In genomic region chr1:100868364-100868995, GRCh38 we compare ENCODE assay signal across 8 cellular contexts. TPM values are rescaled to one million over a fixed set of nuclear protein-coding genes. Genes with fewer than 3 reads are reported as not detected.
DNase-seq lines count a peak whose midpoint lies in the region; ATAC-seq, FAIRE-seq and TF ChIP-seq lines count a peak whose summit lies in the region.

No MANE protein-coding gene starts in this region.

- H3K36me3 Mint-ChIP-seq in stimulated activated memory B cell treated with anti-CD40 and anti-IgM and Interleukin-4, amounts not matched to agents 10 μg/mL and 1 μg/mL and 100 μg/mL, for 72 hours, result no peaks in the 10 kb centered on the region

- H3K27ac ChIP-seq in ACC112 (ENCODE audit: low read depth, low read length) (no peak overlapping the region), H1 (ENCODE audit: low read depth, low read length) (no peak overlapping the region), osteoblast (ENCODE audit: low read depth, low read length) (no peak overlapping the region)

- H3K36me3 ChIP-seq in ACC112 (ENCODE audit: insufficient read depth, low read length) (no peaks in the 10 kb centered on the region), NT2/D1 (ENCODE audit: insufficient read depth, insufficient read length, low read length) (no peaks in the 10 kb centered on the region), H1 (ENCODE audit: control insufficient read depth in 2 of 4, insufficient read depth in 4 of 4, low read length in 3 of 4) (no peaks in the 10 kb centered on the region; a peak in 2 of 8 replicates), osteoblast (ENCODE audit: insufficient read depth, low read length) (no peaks in the 10 kb centered on the region)

- no peak for TF ChIP-seq POLR2A in H1 (IDR thresholded peaks at IDR 0.05; ENCODE audit: control extremely low read depth in 1 of 2, low read depth in 2 of 2, low read length in 2 of 2)

- H3K4me2 ChIP-seq in H1 (ENCODE audit: insufficient read depth in 1 of 2, low read depth in 2 of 2, low read length in 2 of 2) (no peak overlapping the region), osteoblast (ENCODE audit: insufficient read depth, low read length) (peak overlapping the region; percentile 80)

- H3K9ac ChIP-seq in NT2/D1 (ENCODE audit: insufficient read length, low read depth) (no peak overlapping the region), H1 (replicated peaks in 1 of 4; ENCODE audit: extremely low read depth in 1 of 4, low read depth in 3 of 4, low read length in 3 of 4) (no peak overlapping the region)

- H3K23ac ChIP-seq in H1 (ENCODE audit: insufficient read length), result no peak overlapping the region

- no peak for TF ChIP-seq EP300 in H1 (IDR thresholded peaks at IDR 0.05; ENCODE audit: borderline replicate concordance in 1 of 2, low read depth in 2 of 2, low read length in 2 of 2)

- TF ChIP-seq CTCF in GM12873 (IDR thresholded peaks at IDR 0.05; ENCODE audit: insufficient read depth, low read depth, low read length, missing control alignments) (peak; percentile 34), H1 (IDR thresholded peaks at IDR 0.05; ENCODE audit: control extremely low read depth in 1 of 3, insufficient read depth in 1 of 3, low read depth in 1 of 3, low read length in 3 of 3) (peak in 2 of 3 experiments; percentile 30 to 38; a peak in 2 of 4 replicates), osteoblast (IDR thresholded peaks at IDR 0.05; ENCODE audit: extremely low read depth, low read depth, low read length) (peak; percentile 64)

- ATAC-seq in stimulated activated memory B cell treated with anti-CD40 and anti-IgM and Interleukin-4, amounts not matched to agents 10 μg/mL and 1 μg/mL and 100 μg/mL, for 72 hours, result no peak
- ATAC-seq in HG03045 (IDR thresholded peaks at IDR 0.05; ENCODE audit: unreplicated experiment), result no peak

- H2BK15ac ChIP-seq in H1 (ENCODE audit: low read length), result no peak overlapping the region

- no peaks in the 10 kb centered on the region for H3K9me3 Mint-ChIP-seq in stimulated activated memory B cell treated with anti-CD40 and anti-IgM and Interleukin-4, amounts not matched to agents 10 μg/mL and 1 μg/mL and 100 μg/mL, for 72 hours

- H2BK120ac ChIP-seq in H1 (replicated peaks; ENCODE audit: low read depth, low read length), result no peak overlapping the region

- no peak overlapping the region for H2BK5ac ChIP-seq in H1 (ENCODE audit: low read depth, low read length)

- H3K27me3 ChIP-seq in ACC112 (ENCODE audit: insufficient read depth, low read length) (no peaks in the 10 kb centered on the region), NT2/D1 (ENCODE audit: insufficient read depth, insufficient read length) (no peaks in the 10 kb centered on the region), H1 (replicated peaks in 1 of 4; ENCODE audit: control insufficient read depth in 3 of 4, extremely low read depth in 1 of 4, insufficient read depth in 3 of 4, low read length in 3 of 4) (peaks cover 0 to 1% (median 0%) of the 10 kb centered on the region in 4 experiments; a peak in 1 of 7 replicates), osteoblast (ENCODE audit: insufficient read depth, low read length) (no peaks in the 10 kb centered on the region)

- H3K18ac ChIP-seq in H1 (ENCODE audit: extremely low read depth, low read length), result no peak overlapping the region

- no peak overlapping the region for H3K56ac ChIP-seq in H1 (replicated peaks; ENCODE audit: insufficient read length, low read depth, low read length)

- H3K4me3 Mint-ChIP-seq in stimulated activated memory B cell treated with anti-CD40 and anti-IgM and Interleukin-4, amounts not matched to agents 10 μg/mL and 1 μg/mL and 100 μg/mL, for 72 hours, result no peak overlapping the region

- no peak overlapping the region for H2BK12ac ChIP-seq in H1 (ENCODE audit: low read depth, low read length)

- no peak overlapping the region for H3K27ac Mint-ChIP-seq in stimulated activated memory B cell treated with anti-CD40 and anti-IgM and Interleukin-4, amounts not matched to agents 10 μg/mL and 1 μg/mL and 100 μg/mL, for 72 hours

- H3K4ac ChIP-seq in H1 (replicated peaks; ENCODE audit: insufficient read length, low read depth, low read length), result no peak overlapping the region

- no peaks in the 10 kb centered on the region for H3K23me2 ChIP-seq in H1 (ENCODE audit: low read depth, low read length)

- 32% methylated on average over 7 of the region's 7 CpGs; no CpG with 5 or more reads in 1 of the 2 experiments for WGBS in H1 (ENCODE audit: extremely low coverage in 1 of 2, insufficient coverage in 1 of 2, insufficient read length in 1 of 2, insufficient replicate concordance in 2 of 2, low coverage in 1 of 2, low lambda C conversion rate in 2 of 2, missing lambda C conversion rate in 1 of 2), 2 experiments

- no peak for FAIRE-seq in H1 (lab: Jason Lieb, UNC)

- H3K4me1 ChIP-seq in ACC112 (ENCODE audit: control insufficient read depth, insufficient read depth, low read length, unreplicated experiment), result peaks cover 14% of the 10 kb centered on the region
- H3K4me1 ChIP-seq in NT2/D1 (ENCODE audit: insufficient read depth, insufficient read length), result no peaks in the 10 kb centered on the region
- H3K4me1 ChIP-seq in H1 (replicated peaks in 1 of 4; ENCODE audit: control insufficient read depth in 3 of 4, insufficient read depth in 4 of 4, low read length in 3 of 4), result no peaks in the 10 kb centered on the region
- H3K4me1 ChIP-seq in osteoblast (ENCODE audit: insufficient read depth, low read length), result peaks cover 9% of the 10 kb centered on the region

- H3K27me3 Mint-ChIP-seq in stimulated activated memory B cell treated with anti-CD40 and anti-IgM and Interleukin-4, amounts not matched to agents 10 μg/mL and 1 μg/mL and 100 μg/mL, for 72 hours, result no peaks in the 10 kb centered on the region

- no peaks in the 10 kb centered on the region for H3K79me1 ChIP-seq in H1 (ENCODE audit: low read depth, low read length)

- no peak overlapping the region for H2BK20ac ChIP-seq in H1 (ENCODE audit: low read length)

- TF ChIP-seq RAD21 in H1 (IDR thresholded peaks at IDR 0.05 in 1 of 2, conservative IDR thresholded peaks at IDR 0.05 in 1 of 2; ENCODE audit: low read depth in 2 of 2, low read length in 2 of 2), result peak; percentile 56 to 67

- H4K20me1 ChIP-seq in H1 (replicated peaks in 1 of 2; ENCODE audit: control insufficient read depth in 1 of 2, insufficient read depth in 2 of 2, low read length in 2 of 2) (no peaks in the 10 kb centered on the region), osteoblast (ENCODE audit: insufficient read depth, low read length) (no peaks in the 10 kb centered on the region)

- H3K79me2 ChIP-seq in ACC112 (ENCODE audit: control insufficient read depth, insufficient read depth, low read length, unreplicated experiment) (no peaks in the 10 kb centered on the region), H1 (ENCODE audit: control insufficient read depth in 1 of 2, insufficient read depth in 2 of 2, low read length in 2 of 2) (no peaks in the 10 kb centered on the region), osteoblast (ENCODE audit: insufficient read depth, low read length) (no peaks in the 10 kb centered on the region)

- DNase-seq in NT2/D1 (ENCODE audit: low read depth, low spot score), result peak; percentile 8
- no peak for DNase-seq in H1 (ENCODE audit: low read depth in 1 of 2, low spot score in 2 of 2)
- no peak for DNase-seq in osteoblast (ENCODE audit: insufficient read length, low spot score, missing footprints)
- no peak for DNase-seq in HuH-7.5 (ENCODE audit: low spot score)

- H3K4me1 Mint-ChIP-seq in stimulated activated memory B cell treated with anti-CD40 and anti-IgM and Interleukin-4, amounts not matched to agents 10 μg/mL and 1 μg/mL and 100 μg/mL, for 72 hours, result no peaks in the 10 kb centered on the region

- CTCF ChIA-PET in H1 (lab: Charles Lee; ENCODE audit: partially characterized antibody), result interaction anchor here (0.6 to 4.9 kb wide), 43 partner anchors 10 to 1056 kb away, joined by 3 to 68 read pairs (median 4); partner anchors contain the start of gene GPR88

- H3K4me3 ChIP-seq in ACC112 (ENCODE audit: low read depth, low read length) (peak overlapping the region; percentile 68), NT2/D1 (ENCODE audit: insufficient read length, low read depth) (no peak overlapping the region), H1 (ENCODE audit: extremely low read depth in 1 of 4, insufficient read depth in 2 of 4, low read depth in 3 of 4, low read length in 4 of 4) (no peak overlapping the region), osteoblast (ENCODE audit: insufficient read depth, low read length) (peak overlapping the region; percentile 51)

- H3K9me3 ChIP-seq in NT2/D1 (ENCODE audit: insufficient read depth, low read length) (no peaks in the 10 kb centered on the region), H1 (ENCODE audit: insufficient read depth in 2 of 2, low read depth in 1 of 2, low read length in 1 of 2) (no peaks in the 10 kb centered on the region), osteoblast (ENCODE audit: low read depth, low read length) (no peaks in the 10 kb centered on the region)

- H4K91ac ChIP-seq in H1 (replicated peaks; ENCODE audit: insufficient read length, low read length), result no peak overlapping the region

- H4K5ac ChIP-seq in H1 (ENCODE audit: insufficient read length, low read depth, low read length), result no peak overlapping the region

- H4K8ac ChIP-seq in H1 (ENCODE audit: extremely low read depth, insufficient read depth, low read length), result no peak overlapping the region

- no peak overlapping the region for H2AK5ac ChIP-seq in H1 (ENCODE audit: low read depth, low read length)

- POLR2A ChIA-PET in H1 (lab: Charles Lee; ENCODE audit: partially characterized antibody), result interaction anchor here (0.6 kb wide), 1 partner anchor 1010 kb away, joined by 3 read pairs; no protein-coding TSS in a partner anchor

- H2AFZ ChIP-seq in ACC112 (ENCODE audit: low read length, unreplicated experiment) (peak overlapping the region; percentile 89), H1 (ENCODE audit: low read length) (no peak overlapping the region), osteoblast (ENCODE audit: low read length) (peak overlapping the region; percentile 79)

- no peak overlapping the region for H3K14ac ChIP-seq in H1 (ENCODE audit: insufficient read length)

RNA-seq across cellular contexts. Expression of gene EXTL2, which starts 26.2 kb away (rescaled TPM):
- total RNA-seq in H1 (2021; fragmentation: NEBNext Ultra II Directional; extraction: Animal tissue kit (Norgen Biotek cat#: 25700)), result 49.6 and 54.7 TPM in 2 replicates
- polyA plus RNA-seq in H1 (2011; rRNA removed), result 13.7 and 27.1 TPM in 2 replicates
- 26.1 TPM for polyA plus RNA-seq in H1 (2011; cell fraction: cytosol; rRNA removed)
- 20.0 TPM for polyA plus RNA-seq in H1 (2011; cell fraction: nucleus; rRNA removed)
- polyA plus RNA-seq in H1 (2012, experiment 1 of 2), result 20.1 to 40.9 TPM (median 27.1 TPM) in 4 replicates
- polyA plus RNA-seq in H1 (2012, experiment 2 of 2), result 4.4 TPM
- 69.3 TPM for polyA plus RNA-seq in H1 (2013, experiment 1 of 2)
- polyA plus RNA-seq in H1 (2013, experiment 2 of 2), result 70.9 TPM
- polyA minus RNA-seq in H1 (2011; rRNA and poly(A)+ RNA removed), result 30.6 and 50.7 TPM in 2 replicates
- 19.4 TPM for polyA minus RNA-seq in H1 (2011; cell fraction: cytosol; rRNA and poly(A)+ RNA removed)
- 49.5 TPM for polyA minus RNA-seq in H1 (2011; cell fraction: nucleus; rRNA and poly(A)+ RNA removed)
- total RNA-seq in osteoblast, result 36.2 and 42.1 TPM in 2 replicates

RNA-seq across cellular contexts. Expression of gene SLC30A7, which starts 27.4 kb away (rescaled TPM):
- 18.9 and 22.1 TPM in 2 replicates for total RNA-seq in H1 (2021; fragmentation: NEBNext Ultra II Directional; extraction: Animal tissue kit (Norgen Biotek cat#: 25700))
- polyA plus RNA-seq in H1 (2011; rRNA removed), result 3.5 and 5.5 TPM in 2 replicates
- polyA plus RNA-seq in H1 (2011; cell fraction: cytosol; rRNA removed), result 4.6 TPM
- 4.0 TPM for polyA plus RNA-seq in H1 (2011; cell fraction: nucleus; rRNA removed)
- polyA plus RNA-seq in H1 (2012, experiment 1 of 2), result 5.1 to 7.3 TPM (median 6.3 TPM) in 4 replicates
- 0.67 TPM for polyA plus RNA-seq in H1 (2012, experiment 2 of 2)
- polyA plus RNA-seq in H1 (2013, experiment 1 of 2), result 15.3 TPM
- 17.0 TPM for polyA plus RNA-seq in H1 (2013, experiment 2 of 2)
- polyA minus RNA-seq in H1 (2011; rRNA and poly(A)+ RNA removed), result 20.9 and 25.4 TPM in 2 replicates
- 8.3 TPM for polyA minus RNA-seq in H1 (2011; cell fraction: cytosol; rRNA and poly(A)+ RNA removed)
- 16.5 TPM for polyA minus RNA-seq in H1 (2011; cell fraction: nucleus; rRNA and poly(A)+ RNA removed)
- total RNA-seq in osteoblast, result 69.8 and 86.3 TPM in 2 replicates

Comparison
In these comparisons a context has a peak if more than half of its experiments do, and no peak if none do; other contexts are left out.
1. H3K4me3 ChIP-seq: peak in ACC112 (single experiment) and osteoblast (single experiment); none in NT2/D1 (single experiment) and H1 (0 of 4).
2. Peak in every context shown above with its lines, with median percentiles within 50 percentile points of each other: CTCF ChIP-seq.